Comparison of ENCODE assay signal across 22 cellular contexts in genomic region chr6:23656826-23657225, GRCh38.
"Had no signal": no experiment of that assay in that cellular context is flagged by ENCODE, and none has a peak within 500 bp of the region (broad histone marks: within the 10 kb centered on the region; RNA-seq: fewer than 3 reads in every experiment).

No MANE protein-coding gene starts in this region.

- H3K27ac ChIP-seq: brain microvascular endothelial cell, heart right ventricle, left lung, pancreas, right lobe of liver, skin epidermis, stomach, suprapubic skin, tibial nerve had no signal

- H3K36me3 ChIP-seq: brain microvascular endothelial cell, heart right ventricle, left lung, pancreas, right lobe of liver, stomach, suprapubic skin, tibial nerve had no signal

- H3K27me3 ChIP-seq: brain microvascular endothelial cell, heart right ventricle, left lung, pancreas, right lobe of liver, stomach, suprapubic skin, tibial nerve had no signal

- DNase-seq: activated CD4-positive, alpha-beta T cell treated with anti-CD3 and anti-CD28 coated beads for 1 hour; activated CD4-positive, alpha-beta T cell treated with anti-CD3 and anti-CD28 coated beads, Interleukin-2, amount 50 U/mL, for 1 hour; activated gamma-delta T cell treated with Interleukin-2 at 50 U/mL for 16 hours; activated T-cell treated with anti-CD3 and anti-CD28 coated beads, Interleukin-2, amount 50 U/mL, for 1 hour; aorta; brain microvascular endothelial cell; dermis blood vessel endothelial cell; effector CD8-positive, alpha-beta T cell; erythroblast; foreskin fibroblast; heart right ventricle; kidney; left lung; naive thymus-derived CD8-positive, alpha-beta T cell; pancreas; right lobe of liver; stimulated activated CD4-positive, alpha-beta T cell treated with anti-CD3 and anti-CD28 coated beads, Interleukin-2, amount 100 ng/mL, for 24 hours; stomach had no signal

- H3K4me1 ChIP-seq: heart right ventricle, left lung, pancreas, stomach, suprapubic skin had no signal

- H3K4me3 ChIP-seq: heart right ventricle, left lung, lung, pancreas, right lobe of liver, skin epidermis, stomach, suprapubic skin, tibial nerve had no signal
